1 cellular context compared by ENCODE assay signal in the genomic region with DNA sequence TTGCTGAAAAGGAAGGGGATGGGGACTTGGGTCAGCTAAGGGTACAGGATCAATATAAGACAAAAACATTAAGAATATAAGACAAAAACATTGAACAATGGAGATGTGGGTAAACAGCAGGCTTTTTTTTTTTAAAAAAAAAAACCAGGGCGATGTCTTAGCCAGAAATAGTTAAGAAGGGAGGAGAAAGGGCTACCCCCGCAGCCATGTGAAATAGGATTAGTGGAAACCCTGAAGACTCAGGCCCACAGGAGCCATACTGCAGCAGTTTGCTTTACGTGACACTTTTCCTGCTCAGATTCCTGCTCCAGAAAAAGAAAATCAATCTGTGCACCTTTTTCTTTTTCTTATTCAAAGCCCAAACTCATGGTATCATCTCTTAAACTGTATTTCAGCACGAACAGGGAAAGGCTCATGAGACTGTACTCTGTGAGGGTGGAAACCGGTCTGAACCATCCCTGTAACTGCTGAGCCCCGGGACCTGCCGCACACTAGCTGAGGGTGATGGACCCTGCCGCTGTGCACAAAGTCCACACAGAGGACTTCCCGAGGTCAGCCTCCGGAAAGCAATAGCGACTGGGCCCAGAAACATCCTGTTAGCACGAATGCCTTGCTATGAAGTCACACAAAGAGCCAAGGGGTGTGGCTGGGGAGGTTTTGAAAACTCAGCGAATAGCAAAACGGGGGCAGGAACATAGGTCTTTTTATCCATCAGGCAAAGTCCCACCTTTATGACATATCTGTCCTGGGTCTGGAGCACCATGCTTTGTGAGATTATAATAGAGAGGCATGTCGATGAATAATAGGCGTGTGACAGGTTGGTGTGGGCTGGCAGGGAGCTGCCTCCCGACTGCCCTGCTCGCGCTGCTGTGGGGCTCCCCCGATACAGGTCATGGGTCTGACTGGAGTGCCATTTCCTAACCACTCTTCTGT.
A peak's percentile ranks its signal among the peaks of the same experiment; 100 is the strongest.
TF ChIP-seq lines count a peak whose summit lies in the region.

No MANE protein-coding gene starts in this region.

TF ChIP-seq in HepG2, 621 proteins besides CTCF, POLR2A, EP300 and RAD21 (continued from another document and continues in another):
- TF ChIP-seq, protein P1, sequence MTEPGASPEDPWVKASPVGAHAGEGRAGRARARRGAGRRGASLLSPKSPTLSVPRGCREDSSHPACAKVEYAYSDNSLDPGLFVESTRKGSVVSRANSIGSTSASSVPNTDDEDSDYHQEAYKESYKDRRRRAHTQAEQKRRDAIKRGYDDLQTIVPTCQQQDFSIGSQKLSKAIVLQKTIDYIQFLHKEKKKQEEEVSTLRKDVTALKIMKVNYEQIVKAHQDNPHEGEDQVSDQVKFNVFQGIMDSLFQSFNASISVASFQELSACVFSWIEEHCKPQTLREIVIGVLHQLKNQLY (CRISPR knock-in tag; IDR thresholded peaks at IDR 0.05), result no peak
- TF ChIP-seq KLF13 (CRISPR knock-in tag; IDR thresholded peaks at IDR 0.05) (no peak), NR1H2 (CRISPR knock-in tag; IDR thresholded peaks at IDR 0.05; ENCODE audit: borderline replicate concordance, low read depth) (no peak), ESRRA (CRISPR knock-in tag; IDR thresholded peaks at IDR 0.05; ENCODE audit: low read depth) (peak; percentile 99), KDM2A (CRISPR knock-in tag; IDR thresholded peaks at IDR 0.05; ENCODE audit: borderline replicate concordance, low read depth) (no peak), TAF15 (IDR thresholded peaks at IDR 0.05; ENCODE audit: low read depth, low read length, poor library complexity, severe bottlenecking) (no peak), GABPB1 (CRISPR knock-in tag; IDR thresholded peaks at IDR 0.05) (no peak), GTF2F1 (IDR thresholded peaks at IDR 0.05; ENCODE audit: low read length) (no peak), ZFY (CRISPR knock-in tag; IDR thresholded peaks at IDR 0.05) (0 out of 2 replicates have a peak, but pooled peaks have one; percentile 9), NCOR1 (IDR thresholded peaks at IDR 0.05; ENCODE audit: borderline replicate concordance, low read length) (peak; percentile 54; the same call in 1 of the 2 replicates), ZNF816 (CRISPR knock-in tag; IDR thresholded peaks at IDR 0.05; ENCODE audit: borderline replicate concordance) (no peak), SRSF9 (IDR thresholded peaks at IDR 0.05; ENCODE audit: borderline replicate concordance, insufficient read depth, low read depth, low read length, poor library complexity, severe bottlenecking) (no peak), SRSF4 (IDR thresholded peaks at IDR 0.05; ENCODE audit: low read depth, low read length, poor library complexity, severe bottlenecking) (no peak), ZMYM4 (CRISPR knock-in tag; IDR thresholded peaks at IDR 0.05) (peak; percentile 65), TOE1 (CRISPR knock-in tag; IDR thresholded peaks at IDR 0.05) (no peak), HNRNPL (IDR thresholded peaks at IDR 0.05; ENCODE audit: low read depth, low read length) (no peak), GLI4 (CRISPR knock-in tag; IDR thresholded peaks at IDR 0.05; ENCODE audit: borderline replicate concordance) (no peak), ZBTB38 (CRISPR knock-in tag; IDR thresholded peaks at IDR 0.05) (0 out of 2 replicates have a peak, but pooled peaks have one; percentile 30), TOPORS (CRISPR knock-in tag; IDR thresholded peaks at IDR 0.05) (no peak), ZBTB3 (CRISPR knock-in tag; IDR thresholded peaks at IDR 0.05; ENCODE audit: borderline replicate concordance, low read depth) (no peak), ZNF788 (CRISPR knock-in tag; IDR thresholded peaks at IDR 0.05; ENCODE audit: borderline replicate concordance) (no peak), THAP11 (CRISPR knock-in tag; IDR thresholded peaks at IDR 0.05) (no peak), NPAS2 (CRISPR knock-in tag; IDR thresholded peaks at IDR 0.05; ENCODE audit: borderline replicate concordance) (no peak), PHF8 (CRISPR knock-in tag; IDR thresholded peaks at IDR 0.05) (no peak), RARA (CRISPR knock-in tag; IDR thresholded peaks at IDR 0.05) (peak; percentile 45; the same call in 1 of the 2 replicates), ZXDC (CRISPR knock-in tag; IDR thresholded peaks at IDR 0.05) (no peak), RFXANK (CRISPR knock-in tag; IDR thresholded peaks at IDR 0.05) (no peak), ZNF83 (CRISPR knock-in tag; IDR thresholded peaks at IDR 0.05; ENCODE audit: borderline replicate concordance) (no peak), MIXL1 (CRISPR knock-in tag; IDR thresholded peaks at IDR 0.05) (no peak), IKZF4 (CRISPR knock-in tag; IDR thresholded peaks at IDR 0.05; ENCODE audit: borderline replicate concordance, low read depth, not compliant biosample characterization) (no peak), ZNF777 (CRISPR knock-in tag; IDR thresholded peaks at IDR 0.05) (no peak), ZNF225 (CRISPR knock-in tag; IDR thresholded peaks at IDR 0.05) (no peak), ATRX (CRISPR knock-in tag; IDR thresholded peaks at IDR 0.05; ENCODE audit: borderline replicate concordance) (no peak), ZNF567 (CRISPR knock-in tag; IDR thresholded peaks at IDR 0.05; ENCODE audit: borderline replicate concordance) (no peak), ZNF337 (CRISPR knock-in tag; IDR thresholded peaks at IDR 0.05; ENCODE audit: borderline replicate concordance, low read depth) (no peak), KDM6A (CRISPR knock-in tag; IDR thresholded peaks at IDR 0.05; ENCODE audit: low read depth) (no peak), SMARCC2 (IDR thresholded peaks at IDR 0.05) (no peak)
- TF ChIP-seq, protein P2, sequence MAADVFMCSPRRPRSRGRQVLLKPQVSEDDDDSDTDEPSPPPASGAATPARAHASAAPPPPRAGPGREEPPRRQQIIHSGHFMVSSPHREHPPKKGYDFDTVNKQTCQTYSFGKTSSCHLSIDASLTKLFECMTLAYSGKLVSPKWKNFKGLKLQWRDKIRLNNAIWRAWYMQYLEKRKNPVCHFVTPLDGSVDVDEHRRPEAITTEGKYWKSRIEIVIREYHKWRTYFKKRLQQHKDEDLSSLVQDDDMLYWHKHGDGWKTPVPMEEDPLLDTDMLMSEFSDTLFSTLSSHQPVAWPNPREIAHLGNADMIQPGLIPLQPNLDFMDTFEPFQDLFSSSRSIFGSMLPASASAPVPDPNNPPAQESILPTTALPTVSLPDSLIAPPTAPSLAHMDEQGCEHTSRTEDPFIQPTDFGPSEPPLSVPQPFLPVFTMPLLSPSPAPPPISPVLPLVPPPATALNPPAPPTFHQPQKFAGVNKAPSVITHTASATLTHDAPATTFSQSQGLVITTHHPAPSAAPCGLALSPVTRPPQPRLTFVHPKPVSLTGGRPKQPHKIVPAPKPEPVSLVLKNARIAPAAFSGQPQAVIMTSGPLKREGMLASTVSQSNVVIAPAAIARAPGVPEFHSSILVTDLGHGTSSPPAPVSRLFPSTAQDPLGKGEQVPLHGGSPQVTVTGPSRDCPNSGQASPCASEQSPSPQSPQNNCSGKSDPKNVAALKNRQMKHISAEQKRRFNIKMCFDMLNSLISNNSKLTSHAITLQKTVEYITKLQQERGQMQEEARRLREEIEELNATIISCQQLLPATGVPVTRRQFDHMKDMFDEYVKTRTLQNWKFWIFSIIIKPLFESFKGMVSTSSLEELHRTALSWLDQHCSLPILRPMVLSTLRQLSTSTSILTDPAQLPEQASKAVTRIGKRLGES (CRISPR knock-in tag; IDR thresholded peaks at IDR 0.05; ENCODE audit: borderline replicate concordance), result no peak
- TF ChIP-seq, protein P3, sequence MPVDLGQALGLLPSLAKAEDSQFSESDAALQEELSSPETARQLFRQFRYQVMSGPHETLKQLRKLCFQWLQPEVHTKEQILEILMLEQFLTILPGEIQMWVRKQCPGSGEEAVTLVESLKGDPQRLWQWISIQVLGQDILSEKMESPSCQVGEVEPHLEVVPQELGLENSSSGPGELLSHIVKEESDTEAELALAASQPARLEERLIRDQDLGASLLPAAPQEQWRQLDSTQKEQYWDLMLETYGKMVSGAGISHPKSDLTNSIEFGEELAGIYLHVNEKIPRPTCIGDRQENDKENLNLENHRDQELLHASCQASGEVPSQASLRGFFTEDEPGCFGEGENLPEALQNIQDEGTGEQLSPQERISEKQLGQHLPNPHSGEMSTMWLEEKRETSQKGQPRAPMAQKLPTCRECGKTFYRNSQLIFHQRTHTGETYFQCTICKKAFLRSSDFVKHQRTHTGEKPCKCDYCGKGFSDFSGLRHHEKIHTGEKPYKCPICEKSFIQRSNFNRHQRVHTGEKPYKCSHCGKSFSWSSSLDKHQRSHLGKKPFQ (CRISPR knock-in tag; IDR thresholded peaks at IDR 0.05; ENCODE audit: insufficient replicate concordance), result no peak
- TF ChIP-seq, protein P4, sequence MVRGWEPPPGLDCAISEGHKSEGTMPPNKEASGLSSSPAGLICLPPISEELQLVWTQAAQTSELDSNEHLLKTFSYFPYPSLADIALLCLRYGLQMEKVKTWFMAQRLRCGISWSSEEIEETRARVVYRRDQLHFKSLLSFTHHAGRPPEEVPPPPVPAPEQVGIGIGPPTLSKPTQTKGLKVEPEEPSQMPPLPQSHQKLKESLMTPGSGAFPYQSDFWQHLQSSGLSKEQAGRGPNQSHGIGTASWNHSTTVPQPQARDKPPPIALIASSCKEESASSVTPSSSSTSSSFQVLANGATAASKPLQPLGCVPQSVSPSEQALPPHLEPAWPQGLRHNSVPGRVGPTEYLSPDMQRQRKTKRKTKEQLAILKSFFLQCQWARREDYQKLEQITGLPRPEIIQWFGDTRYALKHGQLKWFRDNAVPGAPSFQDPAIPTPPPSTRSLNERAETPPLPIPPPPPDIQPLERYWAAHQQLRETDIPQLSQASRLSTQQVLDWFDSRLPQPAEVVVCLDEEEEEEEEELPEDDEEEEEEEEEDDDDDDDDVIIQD (CRISPR knock-in tag; IDR thresholded peaks at IDR 0.05; ENCODE audit: low read depth), result peak; percentile 52; the same call in 1 of the 2 replicates
- TF ChIP-seq, protein P5, sequence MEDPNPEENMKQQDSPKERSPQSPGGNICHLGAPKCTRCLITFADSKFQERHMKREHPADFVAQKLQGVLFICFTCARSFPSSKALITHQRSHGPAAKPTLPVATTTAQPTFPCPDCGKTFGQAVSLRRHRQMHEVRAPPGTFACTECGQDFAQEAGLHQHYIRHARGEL (CRISPR knock-in tag; IDR thresholded peaks at IDR 0.05), result no peak
- TF ChIP-seq, protein P6, sequence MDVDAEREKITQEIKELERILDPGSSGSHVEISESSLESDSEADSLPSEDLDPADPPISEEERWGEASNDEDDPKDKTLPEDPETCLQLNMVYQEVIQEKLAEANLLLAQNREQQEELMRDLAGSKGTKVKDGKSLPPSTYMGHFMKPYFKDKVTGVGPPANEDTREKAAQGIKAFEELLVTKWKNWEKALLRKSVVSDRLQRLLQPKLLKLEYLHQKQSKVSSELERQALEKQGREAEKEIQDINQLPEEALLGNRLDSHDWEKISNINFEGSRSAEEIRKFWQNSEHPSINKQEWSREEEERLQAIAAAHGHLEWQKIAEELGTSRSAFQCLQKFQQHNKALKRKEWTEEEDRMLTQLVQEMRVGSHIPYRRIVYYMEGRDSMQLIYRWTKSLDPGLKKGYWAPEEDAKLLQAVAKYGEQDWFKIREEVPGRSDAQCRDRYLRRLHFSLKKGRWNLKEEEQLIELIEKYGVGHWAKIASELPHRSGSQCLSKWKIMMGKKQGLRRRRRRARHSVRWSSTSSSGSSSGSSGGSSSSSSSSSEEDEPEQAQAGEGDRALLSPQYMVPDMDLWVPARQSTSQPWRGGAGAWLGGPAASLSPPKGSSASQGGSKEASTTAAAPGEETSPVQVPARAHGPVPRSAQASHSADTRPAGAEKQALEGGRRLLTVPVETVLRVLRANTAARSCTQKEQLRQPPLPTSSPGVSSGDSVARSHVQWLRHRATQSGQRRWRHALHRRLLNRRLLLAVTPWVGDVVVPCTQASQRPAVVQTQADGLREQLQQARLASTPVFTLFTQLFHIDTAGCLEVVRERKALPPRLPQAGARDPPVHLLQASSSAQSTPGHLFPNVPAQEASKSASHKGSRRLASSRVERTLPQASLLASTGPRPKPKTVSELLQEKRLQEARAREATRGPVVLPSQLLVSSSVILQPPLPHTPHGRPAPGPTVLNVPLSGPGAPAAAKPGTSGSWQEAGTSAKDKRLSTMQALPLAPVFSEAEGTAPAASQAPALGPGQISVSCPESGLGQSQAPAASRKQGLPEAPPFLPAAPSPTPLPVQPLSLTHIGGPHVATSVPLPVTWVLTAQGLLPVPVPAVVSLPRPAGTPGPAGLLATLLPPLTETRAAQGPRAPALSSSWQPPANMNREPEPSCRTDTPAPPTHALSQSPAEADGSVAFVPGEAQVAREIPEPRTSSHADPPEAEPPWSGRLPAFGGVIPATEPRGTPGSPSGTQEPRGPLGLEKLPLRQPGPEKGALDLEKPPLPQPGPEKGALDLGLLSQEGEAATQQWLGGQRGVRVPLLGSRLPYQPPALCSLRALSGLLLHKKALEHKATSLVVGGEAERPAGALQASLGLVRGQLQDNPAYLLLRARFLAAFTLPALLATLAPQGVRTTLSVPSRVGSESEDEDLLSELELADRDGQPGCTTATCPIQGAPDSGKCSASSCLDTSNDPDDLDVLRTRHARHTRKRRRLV (CRISPR knock-in tag; IDR thresholded peaks at IDR 0.05), result no peak
- TF ChIP-seq, protein P7, sequence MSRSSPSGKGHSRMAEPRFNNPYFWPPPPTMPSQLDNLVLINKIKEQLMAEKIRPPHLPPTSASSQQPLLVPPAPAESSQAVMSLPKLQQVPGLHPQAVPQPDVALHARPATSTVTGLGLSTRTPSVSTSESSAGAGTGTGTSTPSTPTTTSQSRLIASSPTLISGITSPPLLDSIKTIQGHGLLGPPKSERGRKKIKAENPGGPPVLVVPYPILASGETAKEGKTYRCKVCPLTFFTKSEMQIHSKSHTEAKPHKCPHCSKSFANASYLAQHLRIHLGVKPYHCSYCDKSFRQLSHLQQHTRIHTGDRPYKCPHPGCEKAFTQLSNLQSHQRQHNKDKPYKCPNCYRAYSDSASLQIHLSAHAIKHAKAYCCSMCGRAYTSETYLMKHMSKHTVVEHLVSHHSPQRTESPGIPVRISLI (CRISPR knock-in tag; IDR thresholded peaks at IDR 0.05; ENCODE audit: borderline replicate concordance), result no peak
